ENCODE assay signal across 8 cellular contexts in the genomic region with DNA sequence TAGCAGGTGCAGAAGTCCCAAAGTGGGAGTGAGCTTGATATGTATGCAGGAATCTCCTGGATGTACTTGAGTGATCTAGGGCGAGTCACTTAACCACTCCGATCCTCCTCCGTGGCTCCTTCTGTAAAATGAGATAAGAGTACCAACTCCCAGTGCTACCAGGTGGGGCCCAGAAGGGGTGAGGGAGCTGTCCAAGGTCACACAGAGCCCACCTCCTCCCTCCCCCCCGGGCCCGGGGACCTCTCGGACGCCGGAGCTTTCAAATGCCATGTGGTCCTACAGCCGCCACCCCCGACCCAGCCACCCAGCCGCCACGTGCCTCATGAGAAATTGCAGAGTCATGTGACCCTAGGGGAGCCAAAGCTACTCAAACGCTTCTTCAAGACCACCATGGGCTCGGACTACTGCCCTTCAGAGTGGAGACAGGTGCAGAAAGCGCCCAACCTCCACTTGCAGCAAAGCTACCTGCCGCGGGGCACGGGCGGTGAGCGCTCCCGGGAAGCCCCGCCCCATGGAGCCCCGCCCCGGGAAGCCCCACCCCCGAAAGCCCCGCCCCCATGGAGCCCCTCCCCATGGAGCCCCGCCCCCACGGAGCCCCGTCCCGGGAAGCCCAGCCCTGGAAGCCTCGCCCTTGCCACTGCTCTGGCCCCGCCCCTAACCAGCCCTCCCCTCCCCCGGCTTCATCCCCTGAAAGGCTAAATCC. TPM values are rescaled to one million over a fixed set of nuclear protein-coding genes. Genes with fewer than 3 reads are reported as not detected.
DNase-seq lines count a peak whose midpoint lies in the region; ATAC-seq, FAIRE-seq and TF ChIP-seq lines count a peak whose summit lies in the region.

No MANE protein-coding gene starts in this region.

- H3K36me3 ChIP-seq in DOHH2 (ENCODE audit: control insufficient read depth, low read length) (no peaks in the 10 kb centered on the region), small intestine (ENCODE audit: control insufficient read depth in 2 of 2, insufficient read depth in 2 of 2, low read length in 2 of 2) (no peaks in the 10 kb centered on the region), SJCRH30 (no peaks in the 10 kb centered on the region)

- H3K4me3 ChIP-seq in DOHH2 (ENCODE audit: low read length) = 0 out of 2 replicates have a peak overlapping the region, but pooled peaks have one; percentile 17
- peak overlapping the region; percentile 21 for H3K4me3 ChIP-seq in fibroblast of villous mesenchyme (ENCODE audit: low read depth, low read length)
- peak overlapping the region in 1 of 2 donors; percentile 40 for H3K4me3 ChIP-seq in small intestine (ENCODE audit: low read depth in 1 of 2, low read length in 2 of 2)
- no peak overlapping the region for H3K4me3 ChIP-seq in SJCRH30

- H3K4me1 ChIP-seq in DOHH2 (ENCODE audit: control insufficient read depth, low read length) (peaks cover 12% of the 10 kb centered on the region), small intestine (ENCODE audit: control insufficient read depth in 2 of 2, insufficient read depth in 1 of 2, low read depth in 1 of 2, low read length in 1 of 2) (peaks cover 0 to 3% of the 10 kb centered on the region in 2 donors), SJCRH30 (no peaks in the 10 kb centered on the region)

- DNase-seq in 8988T (peak; percentile 60), RWPE1 (ENCODE audit: low spot score) (peak; percentile 81), fibroblast of villous mesenchyme (ENCODE audit: low read depth) (no peak), small intestine (peak; percentile 43), SJCRH30 (no peak), middle frontal gyrus (ENCODE audit: extremely low spot score, low spot score) (no peak)

- WGBS in small intestine, 3 donors = 2 to 4% (median 4%) methylated on average over 14 to 33 of the region's 33 CpGs

- peak overlapping the region; percentile 40 for H3K4me2 ChIP-seq in DOHH2 (ENCODE audit: low read length)

- no peak for FAIRE-seq in small intestine (lab: Jason Lieb, UNC)

- POLR2A ChIA-PET in RWPE1 (lab: Yijun Ruan, JAX; ENCODE audit: low non-redundant PET) = interaction anchor here (0.8 kb wide), 1 partner anchor 18 kb away, joined by 3 read pairs; no protein-coding TSS in a partner anchor

- H3K27me3 ChIP-seq in DOHH2 (ENCODE audit: control insufficient read depth, low read length) (peaks cover 5% of the 10 kb centered on the region; the same call in 1 of the 2 replicates), small intestine (ENCODE audit: control insufficient read depth in 2 of 2, insufficient read depth in 2 of 2, low read length in 2 of 2) (peaks cover 0 to 2% of the 10 kb centered on the region in 2 donors), SJCRH30 (no peaks in the 10 kb centered on the region)

- ATAC-seq in HG02623 (IDR thresholded peaks at IDR 0.05; ENCODE audit: unreplicated experiment) = no peak

- H3K9me3 ChIP-seq in DOHH2 (ENCODE audit: control insufficient read depth, insufficient read depth, low read length) (no peaks in the 10 kb centered on the region), small intestine (ENCODE audit: control insufficient read depth, low read depth) (no peaks in the 10 kb centered on the region), SJCRH30 (replicated peaks) (no peaks in the 10 kb centered on the region)

- no peaks in the 10 kb centered on the region for H4K20me1 ChIP-seq in DOHH2 (ENCODE audit: control insufficient read depth, insufficient read depth, low read depth, low read length)

- H3K27ac ChIP-seq in DOHH2 (ENCODE audit: low read depth, low read length) = no peak overlapping the region
- H3K27ac ChIP-seq in RWPE1 = peak overlapping the region; percentile 71
- H3K27ac ChIP-seq in small intestine (ENCODE audit: low read depth in 1 of 2, low read length in 1 of 2) = peak overlapping the region in 1 of 2 donors; percentile 77
- no peak overlapping the region for H3K27ac ChIP-seq in SJCRH30

- H3F3A ChIP-seq in DOHH2 (ENCODE audit: control insufficient read depth, insufficient read depth) = 0 out of 2 replicates have a peak, but pooled peaks cover 4% of the 10 kb centered on the region

- TF ChIP-seq CTCF in DOHH2 (IDR thresholded peaks at IDR 0.05; ENCODE audit: low read depth, low read length, poor library complexity, severe bottlenecking) = no peak
- TF ChIP-seq CTCF in RWPE1 (conservative IDR thresholded peaks at IDR 0.05; ENCODE audit: low read depth) = no peak
- no peak for TF ChIP-seq CTCF in fibroblast of villous mesenchyme (IDR thresholded peaks at IDR 0.05; ENCODE audit: insufficient read depth, low read depth, low read length)

- CTCF ChIA-PET in RWPE1 (lab: Yijun Ruan, JAX) = interaction anchor here (0.8 kb wide), 1 partner anchor 164 kb away, joined by 3 read pairs; no protein-coding TSS in a partner anchor

- no peaks in the 10 kb centered on the region for H3K79me2 ChIP-seq in DOHH2 (ENCODE audit: control insufficient read depth, low read length)

- H3K9me2 ChIP-seq in DOHH2 (replicated peaks; ENCODE audit: control insufficient read depth, low read length) = no peaks in the 10 kb centered on the region

RNA-seq across cellular contexts. Expression of a gene that starts 10.1 kb away (rescaled TPM):
- total RNA-seq in fibroblast of villous mesenchyme = 13.8 and 20.9 TPM in 2 replicates
- 10 to 100 TPM; 37.3 to 77.5 (median 75.8) TPM for polyA plus RNA-seq in small intestine
- total RNA-seq in SJCRH30 (2014; rRNA removed; shearing (Covaris generic)) = 28.8 and 33.8 TPM in 2 replicates

RNA-seq across cellular contexts. Expression of a gene that starts 16.6 kb away (rescaled TPM):
- 5.5 and 8.6 TPM in 2 replicates for total RNA-seq in fibroblast of villous mesenchyme
- polyA plus RNA-seq in small intestine = 10 to 100 TPM; 17.6 to 21.1 (median 18.6) TPM
- 3.8 and 5.8 TPM in 2 replicates for total RNA-seq in SJCRH30 (2014; rRNA removed; shearing (Covaris generic))

RNA-seq across cellular contexts. Expression of a gene that starts 17.0 kb away (rescaled TPM):
- 2.3 and 2.6 TPM in 2 replicates for total RNA-seq in fibroblast of villous mesenchyme
- polyA plus RNA-seq in small intestine = 10 to 100 TPM in 2 of 3 donors, 1 to 10 TPM in 1; 9.5 to 19.9 (median 19.2) TPM
- not detected in 2 replicates for total RNA-seq in SJCRH30 (2014; rRNA removed; shearing (Covaris generic))

RNA-seq across cellular contexts. Expression of a gene that starts 29.7 kb away (rescaled TPM):
- 101 and 106 TPM in 2 replicates for total RNA-seq in fibroblast of villous mesenchyme
- polyA plus RNA-seq in small intestine = 100 to 1,000 TPM in 1 of 3 donors, 10 to 100 TPM in 2; 67.8 to 120 (median 89.0) TPM
- 14.2 and 17.3 TPM in 2 replicates for total RNA-seq in SJCRH30 (2014; rRNA removed; shearing (Covaris generic))

Comparison
In these comparisons a context has a peak if more than half of its experiments do, and no peak if none do; other contexts are left out.
1. DNase-seq: peak in 8988T (single experiment), RWPE1 (single experiment) and small intestine (single experiment); none in fibroblast of villous mesenchyme (single experiment), SJCRH30 (0 of 2) and middle frontal gyrus (single experiment).